Comparison of ENCODE assay signal across 9 cellular contexts in genomic region chr4:2354127-2354526, GRCh38.
A peak's percentile ranks its signal among the peaks of the same experiment; 100 is the strongest.
DNase-seq lines count a peak whose midpoint lies in the region; ATAC-seq and TF ChIP-seq lines count a peak whose summit lies in the region.
"Had no signal": no experiment of that assay in that cellular context is flagged by ENCODE, and none has a peak within 500 bp of the region (broad histone marks: within the 10 kb centered on the region; RNA-seq: fewer than 3 reads in every experiment).

No MANE protein-coding gene starts in this region.

- POLR2A ChIA-PET in BJ (lab: Charles Lee), result no interaction called here

- CTCF ChIA-PET in BJ (lab: Yijun Ruan, JAX), result interaction anchor here (0.9 to 2.7 kb wide), 4 partner anchors 11 to 134 kb away, joined by 3 to 15 read pairs (median 4); no protein-coding TSS in a partner anchor

- no peaks in the 10 kb centered on the region for H3K36me3 ChIP-seq in BJ (ENCODE audit: control insufficient read depth, insufficient read depth, low read length)
- H3K36me3 ChIP-seq: SJSA1 had no signal

- H3K27me3 ChIP-seq in BJ (ENCODE audit: control insufficient read depth, insufficient read depth, low read length), result no peaks in the 10 kb centered on the region
- H3K27me3 ChIP-seq: SJSA1 had no signal

- H3K4me3 ChIP-seq in BJ (ENCODE audit: low read depth, low read length), result no peak overlapping the region
- H3K4me3 ChIP-seq: SJSA1 had no signal

- ATAC-seq in GM21381 (IDR thresholded peaks at IDR 0.05; ENCODE audit: unreplicated experiment), result no peak

- peak; percentile 49 for TF ChIP-seq CTCF in BJ (IDR thresholded peaks at IDR 0.05; ENCODE audit: insufficient read depth, low read depth, low read length)
- TF ChIP-seq CTCF in GM12872 (IDR thresholded peaks at IDR 0.05; ENCODE audit: insufficient read depth, low read depth, low read length), result 0 out of 3 replicates have a peak, but pooled peaks have one; percentile 25

- DNase-seq in BJ (ENCODE audit: low read depth) (no peak), islet precursor cell (peak; percentile 1), HT-29 (ENCODE audit: low spot score) (no peak), cortex of kidney (lab: John Stamatoyannopoulos, UW) (no peak), HPDE6-E6E7 (ENCODE audit: extremely low spot score) (no peak)
- DNase-seq in activated CD4-positive, alpha-beta T cell treated with anti-CD3 and anti-CD28 coated beads, Interleukin-2, amount 50 U/mL, for 1 hour, result peak; percentile 37

Comparison
In these comparisons a context has a peak if more than half of its experiments do, and no peak if none do; other contexts are left out.
1. DNase-seq: peak in activated CD4-positive, alpha-beta T cell treated with anti-CD3 and anti-CD28 coated beads, Interleukin-2, amount 50 U/mL, for 1 hour (single experiment) and islet precursor cell (single experiment); none in BJ (single experiment), HT-29 (single experiment), cortex of kidney (single experiment) and HPDE6-E6E7 (single experiment).